ENCODE assay signal across 28 cellular contexts in the genomic region with DNA sequence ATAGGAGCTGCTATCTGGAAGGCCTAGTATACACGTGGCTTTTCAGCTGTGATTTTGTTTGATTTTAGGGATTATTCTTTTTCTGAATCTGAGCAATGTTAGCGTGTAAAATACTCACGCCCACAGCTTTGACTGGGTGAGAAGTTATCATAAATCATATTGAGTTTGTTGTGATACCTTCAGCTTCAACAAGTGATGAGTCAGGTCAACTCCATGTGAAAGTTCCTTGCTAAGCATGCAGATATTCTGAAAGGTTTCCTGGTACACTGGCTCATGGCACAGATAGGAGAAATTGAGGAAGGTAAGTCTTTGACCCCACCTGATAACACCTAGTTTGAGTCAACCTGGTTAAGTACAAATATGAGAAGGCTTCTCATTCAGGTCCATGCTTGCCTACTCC. TPM values are rescaled to one million over a fixed set of nuclear protein-coding genes. Genes with fewer than 3 reads are reported as not detected.
DNase-seq lines count a peak whose midpoint lies in the region; ATAC-seq, FAIRE-seq and TF ChIP-seq lines count a peak whose summit lies in the region.
"Had no signal": no experiment of that assay in that cellular context is flagged by ENCODE, and none has a peak within 500 bp of the region (broad histone marks: within the 10 kb centered on the region; RNA-seq: fewer than 3 reads in every experiment).

A gene with protein sequence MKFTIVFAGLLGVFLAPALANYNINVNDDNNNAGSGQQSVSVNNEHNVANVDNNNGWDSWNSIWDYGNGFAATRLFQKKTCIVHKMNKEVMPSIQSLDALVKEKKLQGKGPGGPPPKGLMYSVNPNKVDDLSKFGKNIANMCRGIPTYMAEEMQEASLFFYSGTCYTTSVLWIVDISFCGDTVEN (plus strand): TSS at position 386 of the 400 bp plus-strand sequence. CDS start 42 bp downstream, outside the sequence.

- ATAC-seq in GM21528 (IDR thresholded peaks at IDR 0.05; ENCODE audit: low FRiP score, unreplicated experiment) (no peak), HG03135 (IDR thresholded peaks at IDR 0.05; ENCODE audit: unreplicated experiment) (no peak)
- ATAC-seq: gastroesophageal sphincter; left lobe of liver; naive thymus-derived CD8-positive, alpha-beta T cell; T-cell had no signal

- H3K27ac ChIP-seq in HEK293 (ENCODE audit: extremely low read depth, low read depth, low read length), result no peak within 1 kb of the TSS
- H3K27ac ChIP-seq in uterus, result no peak within 1 kb of the TSS
- H3K27ac ChIP-seq: esophagus squamous epithelium, gastroesophageal sphincter, RWPE1 had no signal

- FAIRE-seq in bronchial epithelial cell (lab: Jason Lieb, UNC), result no peak
- FAIRE-seq in D721Med (lab: Jason Lieb, UNC), result no peak
- FAIRE-seq: small intestine had no signal

- intact Hi-C loops in uterus (cut with DNase I; ENCODE audit: low total_unique reads), result no loop called here

- peak; percentile 40 for DNase-seq in AG10803 (ENCODE audit: low read depth)
- peak; percentile 26 for DNase-seq in bronchial epithelial cell (ENCODE audit: low read depth)
- DNase-seq in D721Med (ENCODE audit: insufficient read length, low spot score), result no peak
- no peak for DNase-seq in uterus
- DNase-seq: activated CD4-positive, alpha-beta memory T cell treated with anti-CD3 and anti-CD28 coated beads, Interleukin-2, amount 10 ng/mL, durations not matched to agents 7 days and 5 days; aorta; DMS79 treated with DMSO at 0.1 percent for 48 hours; endodermal cell; esophagus squamous epithelium; GOT3; hippocampal formation; Karpas-422; naive thymus-derived CD8-positive, alpha-beta T cell; NCI-H146; nucleus accumbens; small intestine; stimulated activated CD4-positive, alpha-beta T cell treated with anti-CD3 and anti-CD28 coated beads, Interleukin-1b, Interleukin-23, amount 100 ng/mL, for 48 hours; stimulated activated CD8-positive, alpha-beta memory T cell treated with anti-CD3 and anti-CD28 coated beads, Interleukin-4, amount 100 ng/mL, for 48 hours; T-cell had no signal

- H3K36me3 ChIP-seq in HEK293 (ENCODE audit: control insufficient read depth in 2 of 2, insufficient read depth in 1 of 2, low read length in 2 of 2) (no peaks in the 10 kb centered on the region), bronchial epithelial cell (ENCODE audit: control insufficient read depth, insufficient read depth, low read length) (no peaks in the 10 kb centered on the region), mucosa of stomach (ENCODE audit: control insufficient read depth, insufficient read depth, low read length) (no peaks in the 10 kb centered on the region), uterus (no peaks in the 10 kb centered on the region)
- H3K36me3 ChIP-seq: esophagus squamous epithelium, gastroesophageal sphincter had no signal

- H3K4me3 ChIP-seq in AG10803 (ENCODE audit: low read length), result no peak within 1 kb of the TSS
- no peak within 1 kb of the TSS for H3K4me3 ChIP-seq in HEK293 (ENCODE audit: low read depth, low read length)
- no peak within 1 kb of the TSS for H3K4me3 ChIP-seq in bronchial epithelial cell (ENCODE audit: low read depth, low read length)
- H3K4me3 ChIP-seq in mucosa of stomach (ENCODE audit: low read length), result peak within 1 kb of the TSS; percentile 21
- no peak within 1 kb of the TSS for H3K4me3 ChIP-seq in uterus
- H3K4me3 ChIP-seq: esophagus squamous epithelium, gastroesophageal sphincter had no signal

- H3K4me1 ChIP-seq in HEK293 (ENCODE audit: control insufficient read depth, insufficient read depth, low read length) (no peaks in the 10 kb centered on the region), mucosa of stomach (ENCODE audit: control insufficient read depth, insufficient read depth, low read length) (peaks cover 28% of the 10 kb centered on the region), uterus (no peaks in the 10 kb centered on the region)
- H3K4me1 ChIP-seq: esophagus squamous epithelium, gastroesophageal sphincter had no signal

- POLR2A ChIA-PET in HEK293 (lab: Yijun Ruan, JAX), result no interaction called here

- CTCF ChIA-PET in HEK293 (lab: Yijun Ruan, JAX), result interaction anchor here (1.5 kb wide), 1 partner anchor 31 kb away, joined by 4 read pairs; no protein-coding TSS in a partner anchor

- peaks cover 3% of the 10 kb centered on the region for H3K27me3 ChIP-seq in bronchial epithelial cell (ENCODE audit: control insufficient read depth, insufficient read depth, low read length)
- no peaks in the 10 kb centered on the region for H3K27me3 ChIP-seq in mucosa of stomach (ENCODE audit: control insufficient read depth, insufficient read depth, low read length)
- no peaks in the 10 kb centered on the region for H3K27me3 ChIP-seq in uterus
- H3K27me3 ChIP-seq: gastroesophageal sphincter had no signal

- no peak for TF ChIP-seq CTCF in AG10803 (conservative IDR thresholded peaks at IDR 0.05; ENCODE audit: low read length)
- no peak for TF ChIP-seq CTCF in HEK293 (tag by site-specific recombination; IDR thresholded peaks at IDR 0.05)
- no peak for TF ChIP-seq CTCF in bronchial epithelial cell (IDR thresholded peaks at IDR 0.05; ENCODE audit: insufficient read depth, low read length, severe bottlenecking)
- TF ChIP-seq CTCF in D721Med (IDR thresholded peaks at IDR 0.05; ENCODE audit: insufficient read depth, missing control alignments), result no peak
- no peak for TF ChIP-seq CTCF in uterus (IDR thresholded peaks at IDR 0.05)

- H3K9ac ChIP-seq in mucosa of stomach (ENCODE audit: low read length), result peak within 1 kb of the TSS; percentile 58

- no peaks in the 10 kb centered on the region for H3K9me3 ChIP-seq in HEK293 (ENCODE audit: control insufficient read depth, insufficient read depth, low read depth, low read length)
- no peaks in the 10 kb centered on the region for H3K9me3 ChIP-seq in mucosa of stomach (ENCODE audit: control insufficient read depth, low read length)
- H3K9me3 ChIP-seq in uterus, result no peaks in the 10 kb centered on the region
- H3K9me3 ChIP-seq: esophagus squamous epithelium, gastroesophageal sphincter had no signal

- TF ChIP-seq POLR2A in uterus (IDR thresholded peaks at IDR 0.05), result no peak

TF ChIP-seq in HEK293, 187 proteins besides CTCF, POLR2A, EP300 and RAD21:
- TF ChIP-seq ZNF433 (tag by site-specific recombination; IDR thresholded peaks at IDR 0.05; ENCODE audit: low read depth), result no peak
- peak; percentile 61; the same call in 1 of the 2 replicates for TF ChIP-seq SCRT2 (tag by site-specific recombination; IDR thresholded peaks at IDR 0.05)
- TF ChIP-seq ZNF558 (tag by site-specific recombination; IDR thresholded peaks at IDR 0.05), result no peak
- TF ChIP-seq, protein P1, sequence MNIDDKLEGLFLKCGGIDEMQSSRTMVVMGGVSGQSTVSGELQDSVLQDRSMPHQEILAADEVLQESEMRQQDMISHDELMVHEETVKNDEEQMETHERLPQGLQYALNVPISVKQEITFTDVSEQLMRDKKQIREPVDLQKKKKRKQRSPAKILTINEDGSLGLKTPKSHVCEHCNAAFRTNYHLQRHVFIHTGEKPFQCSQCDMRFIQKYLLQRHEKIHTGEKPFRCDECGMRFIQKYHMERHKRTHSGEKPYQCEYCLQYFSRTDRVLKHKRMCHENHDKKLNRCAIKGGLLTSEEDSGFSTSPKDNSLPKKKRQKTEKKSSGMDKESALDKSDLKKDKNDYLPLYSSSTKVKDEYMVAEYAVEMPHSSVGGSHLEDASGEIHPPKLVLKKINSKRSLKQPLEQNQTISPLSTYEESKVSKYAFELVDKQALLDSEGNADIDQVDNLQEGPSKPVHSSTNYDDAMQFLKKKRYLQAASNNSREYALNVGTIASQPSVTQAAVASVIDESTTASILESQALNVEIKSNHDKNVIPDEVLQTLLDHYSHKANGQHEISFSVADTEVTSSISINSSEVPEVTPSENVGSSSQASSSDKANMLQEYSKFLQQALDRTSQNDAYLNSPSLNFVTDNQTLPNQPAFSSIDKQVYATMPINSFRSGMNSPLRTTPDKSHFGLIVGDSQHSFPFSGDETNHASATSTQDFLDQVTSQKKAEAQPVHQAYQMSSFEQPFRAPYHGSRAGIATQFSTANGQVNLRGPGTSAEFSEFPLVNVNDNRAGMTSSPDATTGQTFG (tag by site-specific recombination; IDR thresholded peaks at IDR 0.05; ENCODE audit: borderline replicate concordance), result no peak

RNA-seq across cellular contexts. Expression of the gene that starts here (rescaled TPM):
- not detected in 2 replicates for total RNA-seq in bronchial epithelial cell
- total RNA-seq in uterus, result not detected
- total RNA-seq: activated CD4-positive, alpha-beta memory T cell treated with anti-CD3 and anti-CD28 coated beads, Interleukin-2, amount 10 ng/mL, durations not matched to agents 7 days and 5 days; activated T-helper 2 cell treated with anti-CD3 and anti-CD28 coated beads, Interferon-gamma antibody, Interleukin-2, Interleukin-4, amounts not matched to agents 10 μg/mL and 5 μg/mL and 100 μg/mL, durations not matched to agents 14 hours and 24 hours and 36 hours; aorta; endodermal cell; left lobe of liver; naive thymus-derived CD8-positive, alpha-beta T cell; SK-MEL-5; T-cell had no signal

Comparison
In these comparisons a context has a peak if more than half of its experiments do, and no peak if none do; other contexts are left out.
1. Peak in DNase-seq in bronchial epithelial cell; RNA of the gene not detected or under 1 TPM.